In genomic region chr22:39276461-39277134, GRCh38 we compare ENCODE assay signal across 1 cellular context.
TF ChIP-seq lines count a peak whose summit lies in the region.

No MANE protein-coding gene starts in this region.

TF ChIP-seq in IMR-90, 13 proteins besides CTCF, POLR2A, EP300 and RAD21 (continued from another document):
- TF ChIP-seq MAZ (IDR thresholded peaks at IDR 0.05; ENCODE audit: borderline replicate concordance, low read depth, low read length), result no peak
- no peak for TF ChIP-seq ELK1 (IDR thresholded peaks at IDR 0.05; ENCODE audit: borderline replicate concordance, low read depth, low read length)
